ENCODE assay signal across 10 cellular contexts in the genomic region with DNA sequence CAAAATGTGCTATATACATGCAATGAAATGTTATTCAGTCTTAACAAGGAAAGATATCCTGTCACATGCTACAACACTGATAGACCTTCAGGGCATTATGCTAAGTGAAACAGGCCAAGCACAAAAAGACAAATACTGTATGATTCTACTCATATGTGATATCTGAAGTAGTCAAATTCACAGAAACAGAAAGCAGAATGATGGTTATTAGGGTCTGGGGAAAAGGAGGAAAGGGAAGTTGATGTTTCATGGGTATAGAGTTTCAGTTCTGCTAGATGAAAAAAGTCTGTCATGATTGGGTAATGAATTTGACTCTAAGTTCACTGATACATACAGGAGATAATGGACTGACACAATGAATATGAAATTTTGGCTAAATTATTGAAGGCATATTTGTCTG. TPM values are rescaled to one million over a fixed set of nuclear protein-coding genes. Genes with fewer than 3 reads are reported as not detected.
DNase-seq lines count a peak whose midpoint lies in the region; ATAC-seq and TF ChIP-seq lines count a peak whose summit lies in the region.
"Had no signal": no experiment of that assay in that cellular context is flagged by ENCODE, and none has a peak within 500 bp of the region (broad histone marks: within the 10 kb centered on the region; RNA-seq: fewer than 3 reads in every experiment).

No MANE protein-coding gene starts in this region.

- H3K4me3 ChIP-seq in IMR-90 (ENCODE audit: insufficient read depth, low read depth, low read length) (no peak overlapping the region), thyroid gland (replicated peaks in 1 of 3) (no peak overlapping the region)
- H3K4me3 ChIP-seq: lung had no signal

- TF ChIP-seq RAD21 in IMR-90 (IDR thresholded peaks at IDR 0.05; ENCODE audit: low read length): no peak

- no peak overlapping the region for H2BK15ac ChIP-seq in IMR-90 (ENCODE audit: low read depth, low read length)

- H3K79me1 ChIP-seq in IMR-90 (ENCODE audit: low read depth in 1 of 2, low read length in 2 of 2): peaks cover 13 to 29% of the 10 kb centered on the region in 2 experiments

- H3K4me2 ChIP-seq in IMR-90 (ENCODE audit: low read depth, low read length): no peak overlapping the region

- dilution Hi-C loops in IMR-90 (cut with HindIII; ENCODE audit: low sequenced_read_pairs, unreplicated experiment): no loop called here

- peaks cover 3% of the 10 kb centered on the region; the same call in 1 of the 2 replicates for H3K9me1 ChIP-seq in IMR-90 (ENCODE audit: insufficient read depth, low read length)

- H3K9ac ChIP-seq in IMR-90 (ENCODE audit: low read depth, low read length): no peak overlapping the region

- H2AK5ac ChIP-seq in IMR-90 (ENCODE audit: low read depth, low read length): 0 out of 2 replicates have a peak overlapping the region, but pooled peaks have one; percentile 5

- H2BK120ac ChIP-seq in IMR-90 (ENCODE audit: low read depth, low read length): no peak overlapping the region

- in situ Hi-C loops in IMR-90 (cut with MboI; ENCODE audit: low sequenced_read_pairs): no loop called here

- no peak overlapping the region for H3K14ac ChIP-seq in IMR-90 (replicated peaks; ENCODE audit: low read depth, low read length)

- H3K36me3 ChIP-seq in IMR-90 (ENCODE audit: control insufficient read depth, insufficient read depth, low read length): no peaks in the 10 kb centered on the region
- H3K36me3 ChIP-seq in thyroid gland: no peaks in the 10 kb centered on the region

- no peaks in the 10 kb centered on the region for H3K9me3 ChIP-seq in IMR-90 (ENCODE audit: control insufficient read depth, insufficient read depth, low read length)
- no peaks in the 10 kb centered on the region for H3K9me3 ChIP-seq in thyroid gland

- no peak overlapping the region for H3K23ac ChIP-seq in IMR-90 (ENCODE audit: low read depth, low read length)

- no peaks in the 10 kb centered on the region for H4K20me1 ChIP-seq in IMR-90 (ENCODE audit: insufficient read depth, low read length)

- no peak overlapping the region for H2AK9ac ChIP-seq in IMR-90 (replicated peaks; ENCODE audit: low read depth, low read length, poor library complexity)

- no peak overlapping the region for H4K5ac ChIP-seq in IMR-90 (ENCODE audit: low read depth, low read length)

- no peak overlapping the region for H2BK20ac ChIP-seq in IMR-90 (ENCODE audit: low read depth, low read length)

- POLR2A ChIA-PET in IMR-90 (lab: Charles Lee; ENCODE audit: unreplicated experiment): no interaction called here

- CTCF ChIA-PET in IMR-90 (lab: Yijun Ruan, JAX): no interaction called here

- H3K4ac ChIP-seq in IMR-90 (ENCODE audit: low read depth, low read length): no peak overlapping the region

- H3K18ac ChIP-seq in IMR-90 (ENCODE audit: low read depth, low read length): no peak overlapping the region

- DNase-seq in IMR-90: no peak
- peak; percentile 78 for DNase-seq in foreskin melanocyte
- DNase-seq in stimulated activated CD4-positive, alpha-beta T cell treated with anti-CD3 and anti-CD28 coated beads, Interleukin-12 subunit alpha, Interleukin-12 subunit beta, amount 100 ng/mL, for 4 hours: no peak
- DNase-seq in superior temporal gyrus (ENCODE audit: extremely low spot score): no peak
- DNase-seq in AG20443 (ENCODE audit: low spot score): no peak
- DNase-seq in thyroid gland: no peak
- DNase-seq: SW 1271 had no signal

- H3K56ac ChIP-seq in IMR-90 (ENCODE audit: extremely low read depth, insufficient read depth, low read length): no peak overlapping the region

- BruUV-seq in IMR-90 (replicated peaks; lab: Mats Ljungman, UMichigan): no TSS peak

- peak; percentile 96 for ATAC-seq in GM18519 (IDR thresholded peaks at IDR 0.05; ENCODE audit: low FRiP score, unreplicated experiment)
- ATAC-seq in GM21723 (IDR thresholded peaks at IDR 0.05; ENCODE audit: unreplicated experiment): peak; percentile 96
- ATAC-seq in IMR-90 (ENCODE audit: low read depth): no peak

- TF ChIP-seq POLR2A in IMR-90 (IDR thresholded peaks at IDR 0.05; ENCODE audit: low read depth, low read length) (no peak), thyroid gland (IDR thresholded peaks at IDR 0.05) (no peak)

- H3K4me1 ChIP-seq in IMR-90 (ENCODE audit: control insufficient read depth, insufficient read depth, low read length) (peaks cover 2% of the 10 kb centered on the region), thyroid gland (peaks cover 0 to 8% of the 10 kb centered on the region in 2 donors)

- H3K27ac ChIP-seq in IMR-90 (ENCODE audit: insufficient read depth, low read length) (no peak overlapping the region), thyroid gland (no peak overlapping the region)

- H2AFZ ChIP-seq in IMR-90 (replicated peaks; ENCODE audit: low read length, poor library complexity): no peak overlapping the region

- no peak overlapping the region for H4K91ac ChIP-seq in IMR-90 (ENCODE audit: insufficient read depth, low read depth, low read length)

- TF ChIP-seq CTCF in IMR-90 (conservative IDR thresholded peaks at IDR 0.05; ENCODE audit: low read depth, low read length) (no peak), thyroid gland (IDR thresholded peaks at IDR 0.05) (no peak)

- intact Hi-C loops in IMR-90 (cut with micrococcal nuclease): no loop called here
- intact Hi-C loops in thyroid gland (cut with DNase I): no loop called here

- no peak overlapping the region for H4K8ac ChIP-seq in IMR-90 (ENCODE audit: low read depth in 2 of 2, low read length in 2 of 2)

- H3K27me3 ChIP-seq in IMR-90 (ENCODE audit: control insufficient read depth, insufficient read depth, low read length) (no peaks in the 10 kb centered on the region), thyroid gland (no peaks in the 10 kb centered on the region)

- no peak overlapping the region for H2BK5ac ChIP-seq in IMR-90 (ENCODE audit: low read depth, low read length, poor library complexity, severe bottlenecking)

TF ChIP-seq in IMR-90, 13 proteins besides CTCF, POLR2A, EP300 and RAD21:
- TF ChIP-seq NFE2L2 (IDR thresholded peaks at IDR 0.05; ENCODE audit: low read depth, low read length) (no peak), FOS (IDR thresholded peaks at IDR 0.05; ENCODE audit: low read depth, low read length) (no peak), BHLHE40 (IDR thresholded peaks at IDR 0.05; ENCODE audit: low read depth, low read length) (no peak)

RNA-seq across cellular contexts. Expression of a gene that starts 11.2 kb away (rescaled TPM):
- total RNA-seq in IMR-90 (2012; rRNA removed) (68.6 and 76.9 TPM in 2 replicates), thyroid gland (10 to 100 TPM; 42.7 to 56.1 (median 44.9) TPM)
- 25.5 and 28.8 TPM in 2 replicates for polyA plus RNA-seq in IMR-90 (2012; rRNA removed)
- 8.9 and 9.9 TPM in 2 replicates for polyA plus RNA-seq in IMR-90 (2012; cell fraction: cytosol; rRNA removed)
- 18.0 and 107 TPM in 2 replicates for polyA plus RNA-seq in IMR-90 (2012; cell fraction: nucleus; rRNA removed; ENCODE audit: low replicate concordance)
